ENCODE assay signal across 13 cellular contexts in genomic region chr11:66491315-66491935, GRCh38. TPM values are rescaled to one million over a fixed set of nuclear protein-coding genes. Genes with fewer than 3 reads are reported as not detected.
DNase-seq lines count a peak whose midpoint lies in the region; ATAC-seq and TF ChIP-seq lines count a peak whose summit lies in the region.
"Had no signal": no experiment of that assay in that cellular context is flagged by ENCODE, and none has a peak within 500 bp of the region (broad histone marks: within the 10 kb centered on the region; RNA-seq: fewer than 3 reads in every experiment).

No MANE protein-coding gene starts in this region.

- no peaks in the 10 kb centered on the region for H3K9me3 ChIP-seq in BE2C

- H3K36me3 Mint-ChIP-seq in mesothelial cell of epicardium, result peaks cover 9% of the 10 kb centered on the region
- H3K36me3 Mint-ChIP-seq: natural killer cell treated with Interleukin-12 subunit alpha and Interleukin-12 subunit beta and Interleukin-15 and Interleukin-18, amount 100 ng/mL, for 72 hours had no signal

- no peaks in the 10 kb centered on the region for H3K27me3 Mint-ChIP-seq in mesothelial cell of epicardium (ENCODE audit: low read depth)
- H3K27me3 Mint-ChIP-seq: CD8-positive, alpha-beta memory T cell; natural killer cell treated with Interleukin-12 subunit alpha and Interleukin-12 subunit beta and Interleukin-15 and Interleukin-18, amount 100 ng/mL, for 72 hours had no signal

- H3K4me1 Mint-ChIP-seq in mesothelial cell of epicardium, result no peaks in the 10 kb centered on the region

- no peaks in the 10 kb centered on the region for H3K27me3 ChIP-seq in BE2C
- H3K27me3 ChIP-seq: dorsolateral prefrontal cortex had no signal

- no peaks in the 10 kb centered on the region; the same call in 1 of the 2 replicates for H3K36me3 ChIP-seq in BE2C

- H3K4me1 ChIP-seq in BE2C, result no peaks in the 10 kb centered on the region

- TF ChIP-seq CTCF in BE2C (IDR thresholded peaks at IDR 0.05; ENCODE audit: low read depth, low read length) (peak; percentile 49), HFF-Myc (IDR thresholded peaks at IDR 0.05; ENCODE audit: low read depth, low read length, missing control alignments) (peak; percentile 41), astrocyte of the cerebellum (IDR thresholded peaks at IDR 0.05; ENCODE audit: low read depth, low read length, missing control alignments) (peak; percentile 47), mesothelial cell of epicardium (IDR thresholded peaks at IDR 0.05; ENCODE audit: unreplicated experiment) (peak; percentile 34)

- in situ Hi-C loops in astrocyte of the cerebellum (cut with HindIII; ENCODE audit: low sequenced_read_pairs), result no loop called here

- H3K4me3 ChIP-seq in BE2C (ENCODE audit: low read depth, low read length) (no peak overlapping the region), HFF-Myc (replicated peaks; ENCODE audit: low read depth, low read length) (no peak overlapping the region), astrocyte of the cerebellum (ENCODE audit: low read depth, low read length) (no peak overlapping the region)
- H3K4me3 ChIP-seq: dorsolateral prefrontal cortex had no signal

- H3K9me3 Mint-ChIP-seq in mesothelial cell of epicardium, result no peaks in the 10 kb centered on the region
- H3K9me3 Mint-ChIP-seq: CD8-positive, alpha-beta memory T cell; natural killer cell treated with Interleukin-12 subunit alpha and Interleukin-12 subunit beta and Interleukin-15 and Interleukin-18, amount 100 ng/mL, for 72 hours had no signal

- no peak for DNase-seq in BE2C
- DNase-seq in HFF-Myc (ENCODE audit: extremely low read depth, low read depth), result no peak
- no peak for DNase-seq in astrocyte of the cerebellum (ENCODE audit: low read depth)
- no peak for DNase-seq in mesothelial cell of epicardium (ENCODE audit: low spot score in 2 of 2, unreplicated experiment in 2 of 2)
- no peak for DNase-seq in NCI-H146 (lab: John Stamatoyannopoulos, UW)
- DNase-seq in NCI-H2227 (lab: John Stamatoyannopoulos, UW; ENCODE audit: unreplicated experiment), result no peak
- no peak for DNase-seq in OCI-M2 (lab: John Stamatoyannopoulos, UW; ENCODE audit: unreplicated experiment)
- DNase-seq: activated gamma-delta T cell, dorsolateral prefrontal cortex, NCI-H1436 treated with DMSO at 0.1 percent for 48 hours had no signal

- H3K4me3 Mint-ChIP-seq in mesothelial cell of epicardium, result no peak overlapping the region
- H3K4me3 Mint-ChIP-seq: CD8-positive, alpha-beta memory T cell; natural killer cell treated with Interleukin-12 subunit alpha and Interleukin-12 subunit beta and Interleukin-15 and Interleukin-18, amount 100 ng/mL, for 72 hours had no signal

- no peak overlapping the region for H3K27ac Mint-ChIP-seq in mesothelial cell of epicardium
- H3K27ac Mint-ChIP-seq: natural killer cell treated with Interleukin-12 subunit alpha and Interleukin-12 subunit beta and Interleukin-15 and Interleukin-18, amount 100 ng/mL, for 72 hours had no signal

- ATAC-seq in HG03432 (IDR thresholded peaks at IDR 0.05; ENCODE audit: unreplicated experiment), result no peak
- ATAC-seq: natural killer cell treated with Interleukin-12 subunit alpha and Interleukin-12 subunit beta and Interleukin-15 and Interleukin-18, amount 100 ng/mL, for 72 hours had no signal

RNA-seq across cellular contexts. Expression of gene DPP3, which starts 11.2 kb away (rescaled TPM):
- 35.4 TPM for polyA plus RNA-seq in BE2C (2012; ENCODE audit: insufficient read depth, insufficient read length, low read depth)
- 40.8 to 47.2 TPM (median 42.9 TPM) in 3 replicates for total RNA-seq in mesothelial cell of epicardium

RNA-seq across cellular contexts. Expression of gene BBS1, which starts 19.0 kb away (rescaled TPM):
- polyA plus RNA-seq in BE2C (2012; ENCODE audit: insufficient read depth, insufficient read length, low read depth), result 14.7 TPM
- total RNA-seq in mesothelial cell of epicardium, result 61.5 to 62.0 TPM (median 61.5 TPM) in 3 replicates

RNA-seq across cellular contexts. Expression of gene PELI3, which starts 24.7 kb away (rescaled TPM):
- 8.1 TPM for polyA plus RNA-seq in BE2C (2012; ENCODE audit: insufficient read depth, insufficient read length, low read depth)
- 17.3 to 18.2 TPM (median 17.9 TPM) in 3 replicates for total RNA-seq in mesothelial cell of epicardium

RNA-seq across cellular contexts. Expression of gene MRPL11, which starts 52.8 kb away (rescaled TPM):
- 97.6 TPM for polyA plus RNA-seq in BE2C (2012; ENCODE audit: insufficient read depth, insufficient read length, low read depth)
- total RNA-seq in mesothelial cell of epicardium, result 49.0 to 53.1 TPM (median 49.7 TPM) in 3 replicates

RNA-seq across cellular contexts. Expression of gene ZDHHC24, which starts 54.4 kb away (rescaled TPM):
- polyA plus RNA-seq in BE2C (2012; ENCODE audit: insufficient read depth, insufficient read length, low read depth), result 10.0 TPM
- 13.2 to 14.7 TPM (median 13.7 TPM) in 3 replicates for total RNA-seq in mesothelial cell of epicardium
